In the genomic region with DNA sequence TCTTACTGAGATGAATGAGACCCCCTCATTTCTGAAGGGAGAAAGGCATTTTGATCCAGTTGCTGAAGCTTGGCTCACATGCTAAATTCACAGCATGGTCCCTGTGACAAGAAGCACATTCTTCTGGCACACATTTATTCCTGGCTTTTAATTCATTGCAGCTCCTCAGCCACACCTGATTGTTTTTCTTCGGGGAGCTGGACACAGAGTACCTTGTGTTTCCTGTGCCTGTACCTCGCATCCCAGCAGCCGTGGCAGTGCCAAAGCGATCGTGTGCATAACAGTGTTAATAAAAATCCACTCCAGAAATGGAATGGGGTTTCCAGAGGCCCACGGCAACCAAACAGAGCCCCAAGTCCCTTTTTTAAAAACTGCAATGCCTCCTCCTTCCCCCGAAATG, we compare ENCODE assay signal across 14 cellular contexts.
DNase-seq lines count a peak whose midpoint lies in the region; ATAC-seq and TF ChIP-seq lines count a peak whose summit lies in the region.
"Had no signal": no experiment of that assay in that cellular context is flagged by ENCODE, and none has a peak within 500 bp of the region (broad histone marks: within the 10 kb centered on the region; RNA-seq: fewer than 3 reads in every experiment).

No MANE protein-coding gene starts in this region.

- intact Hi-C loops in left ventricle myocardium superior (cut with micrococcal nuclease): no loop called here
- intact Hi-C loops in esophagus squamous epithelium (cut with DNase I): no loop called here
- intact Hi-C loops in gastrocnemius medialis (cut with DNase I; ENCODE audit: low total_unique reads): loop anchor here (5.0 to 10.0 kb wide), 2 partner anchors 39 to 173 kb away; no protein-coding TSS in a partner anchor

- H3K4me1 Mint-ChIP-seq in chondrocyte (ENCODE audit: low read depth): peaks cover 9% of the 10 kb centered on the region
- H3K4me1 Mint-ChIP-seq: CD4-positive, alpha-beta memory T cell had no signal

- no peak overlapping the region for H3K27ac Mint-ChIP-seq in chondrocyte (ENCODE audit: unreplicated experiment)
- H3K27ac Mint-ChIP-seq: CD4-positive, alpha-beta memory T cell had no signal

- no peak overlapping the region for H3K4me3 Mint-ChIP-seq in chondrocyte (ENCODE audit: unreplicated experiment)
- H3K4me3 Mint-ChIP-seq: CD4-positive, alpha-beta memory T cell had no signal

- no peaks in the 10 kb centered on the region for H3K9me3 Mint-ChIP-seq in chondrocyte (ENCODE audit: low read depth)

- H3K27me3 ChIP-seq in right atrium auricular region: no peaks in the 10 kb centered on the region
- no peaks in the 10 kb centered on the region for H3K27me3 ChIP-seq in esophagus squamous epithelium
- H3K27me3 ChIP-seq in gastrocnemius medialis: no peaks in the 10 kb centered on the region
- H3K27me3 ChIP-seq: BE2C had no signal

- no peaks in the 10 kb centered on the region for H3K9me3 ChIP-seq in right atrium auricular region
- peaks cover 0 to 9% (median 0%) of the 10 kb centered on the region in 3 donors for H3K9me3 ChIP-seq in esophagus squamous epithelium
- H3K9me3 ChIP-seq in gastrocnemius medialis: no peaks in the 10 kb centered on the region
- H3K9me3 ChIP-seq: A549, BE2C, HAP-1 had no signal

- H3K36me3 Mint-ChIP-seq in chondrocyte (ENCODE audit: low read depth): no peaks in the 10 kb centered on the region
- H3K36me3 Mint-ChIP-seq: CD4-positive, alpha-beta memory T cell had no signal

- H3K27ac ChIP-seq in right atrium auricular region (peak overlapping the region; percentile 24 to 57), esophagus squamous epithelium (peak overlapping the region in 3 of 4 donors; percentile 25 to 72 (median 60)), gastrocnemius medialis (peak overlapping the region; percentile 65 to 70 (median 68))
- H3K27ac ChIP-seq: A549, C4-2B had no signal

- TF ChIP-seq POLR2A in esophagus squamous epithelium (IDR thresholded peaks at IDR 0.05) (no peak), gastrocnemius medialis (IDR thresholded peaks at IDR 0.05) (no peak)

- WGBS in esophagus squamous epithelium, 2 donors: 51 to 66% methylated on average over 6 to 7 of the region's 7 CpGs

- ATAC-seq in left ventricle myocardium superior (no peak), gastrocnemius medialis (peak; percentile 56 to 64), GM21825 (IDR thresholded peaks at IDR 0.05; ENCODE audit: unreplicated experiment) (no peak)
- ATAC-seq: A549, GM12878 had no signal

- DNase-seq in right atrium auricular region (ENCODE audit: low spot score) (no peak), left ventricle myocardium superior (no peak), esophagus squamous epithelium (lab: John Stamatoyannopoulos, UW) (no peak), gastrocnemius medialis (no peak), NCI-H1048 (lab: John Stamatoyannopoulos, UW) (no peak), chondrocyte (ENCODE audit: low spot score) (no peak)
- DNase-seq: BE2C; CD4-positive, alpha-beta memory T cell; DMS79 had no signal

- H3K36me3 ChIP-seq in right atrium auricular region (no peaks in the 10 kb centered on the region), esophagus squamous epithelium (no peaks in the 10 kb centered on the region), gastrocnemius medialis (no peaks in the 10 kb centered on the region)
- H3K36me3 ChIP-seq: BE2C, HAP-1 had no signal

- peaks cover 0 to 44% of the 10 kb centered on the region in 2 donors for H3K4me1 ChIP-seq in right atrium auricular region
- H3K4me1 ChIP-seq in esophagus squamous epithelium: peaks cover 0 to 26% (median 9%) of the 10 kb centered on the region in 3 donors
- peaks cover 0 to 27% of the 10 kb centered on the region in 2 donors for H3K4me1 ChIP-seq in gastrocnemius medialis
- H3K4me1 ChIP-seq: A549, BE2C, HAP-1 had no signal

- no peak for TF ChIP-seq CTCF in right atrium auricular region (IDR thresholded peaks at IDR 0.05)
- TF ChIP-seq CTCF in esophagus squamous epithelium (IDR thresholded peaks at IDR 0.05): no peak
- TF ChIP-seq CTCF in gastrocnemius medialis (IDR thresholded peaks at IDR 0.05 in 4 of 5, conservative IDR thresholded peaks at IDR 0.05 in 1 of 5): no peak
- TF ChIP-seq CTCF in chondrocyte (IDR thresholded peaks at IDR 0.05): no peak

- H3K4me3 ChIP-seq in right atrium auricular region (no peak overlapping the region), esophagus squamous epithelium (no peak overlapping the region), gastrocnemius medialis (no peak overlapping the region)
- H3K4me3 ChIP-seq: A549, GM12878, HAP-1 had no signal

- H3K27me3 Mint-ChIP-seq in chondrocyte (ENCODE audit: low read depth): no peaks in the 10 kb centered on the region
- H3K27me3 Mint-ChIP-seq: CD4-positive, alpha-beta memory T cell had no signal

- in situ Hi-C loops in gastrocnemius medialis (cut with MboI; ENCODE audit: low sequenced_read_pairs in 4 of 4): no loop called here

Comparison
In these comparisons a context has a peak if more than half of its experiments do, and no peak if none do; other contexts are left out.
1. ATAC-seq: peak in gastrocnemius medialis (2 of 2); none in left ventricle myocardium superior (single experiment) and GM21825 (single experiment).
2. Peak in every context shown above with its lines, with median percentiles within 50 percentile points of each other: H3K27ac ChIP-seq.